ENCODE assay signal across 11 cellular contexts in the genomic region with DNA sequence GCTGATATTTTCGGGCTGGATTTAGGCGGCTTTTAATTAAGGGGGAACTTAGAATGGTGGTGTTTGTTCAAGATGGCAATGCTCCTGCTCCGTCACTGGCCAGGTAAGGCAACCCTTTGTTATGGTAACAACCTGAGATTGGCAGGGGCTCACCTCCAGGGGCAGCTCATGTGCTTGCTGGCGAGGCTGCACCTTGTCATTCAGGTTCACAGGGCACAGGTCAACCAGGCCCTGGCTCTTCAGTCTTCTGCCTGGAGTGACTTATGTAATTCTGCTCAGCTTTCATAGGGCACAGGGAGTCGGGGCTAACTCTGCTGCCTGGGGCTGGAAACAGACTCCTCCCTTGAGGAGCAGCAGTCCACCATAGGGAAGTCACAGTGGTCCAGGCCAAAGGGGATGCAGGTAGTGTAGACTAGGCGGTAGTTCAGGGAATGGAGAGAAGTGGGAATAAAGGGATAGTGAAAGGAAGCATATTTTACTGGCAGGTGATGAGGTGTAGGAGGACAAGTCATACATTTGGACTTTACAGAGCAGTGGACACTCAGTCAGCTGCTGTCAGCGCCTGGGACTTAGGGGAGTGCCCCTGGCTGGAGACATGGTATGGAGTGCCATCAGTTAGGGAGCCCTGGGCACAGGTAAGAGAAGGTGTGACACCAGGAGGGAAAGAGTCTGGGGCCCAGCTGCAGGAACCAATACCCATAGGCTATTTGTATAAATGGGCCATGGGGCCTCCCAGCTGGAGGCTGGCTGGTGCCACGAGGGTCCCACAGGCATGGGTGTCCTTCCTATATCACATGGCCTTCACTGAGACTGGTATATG. TPM values are rescaled to one million over a fixed set of nuclear protein-coding genes. Genes with fewer than 3 reads are reported as not detected.
DNase-seq lines count a peak whose midpoint lies in the region; ATAC-seq and TF ChIP-seq lines count a peak whose summit lies in the region.
"Had no signal": no experiment of that assay in that cellular context is flagged by ENCODE, and none has a peak within 500 bp of the region (broad histone marks: within the 10 kb centered on the region; RNA-seq: fewer than 3 reads in every experiment).

No MANE protein-coding gene starts in this region.

- TF ChIP-seq CTCF in OCI-LY3 (IDR thresholded peaks at IDR 0.05; ENCODE audit: low read depth, low read length): no peak
- no peak for TF ChIP-seq CTCF in uterus (IDR thresholded peaks at IDR 0.05)

- no peak overlapping the region for H3K18ac ChIP-seq in trophoblast cell (ENCODE audit: low read length)

- no peak overlapping the region for H4K12ac ChIP-seq in trophoblast cell (ENCODE audit: low read depth, low read length)

- H4K20me1 ChIP-seq in OCI-LY3 (ENCODE audit: insufficient read depth, low read length): peaks cover 23% of the 10 kb centered on the region

- ATAC-seq in effector memory CD8-positive, alpha-beta T cell (replicated peaks): no peak
- ATAC-seq in HG03354 (IDR thresholded peaks at IDR 0.05; ENCODE audit: poor library complexity, severe bottlenecking, unreplicated experiment): no peak

- H2AFZ ChIP-seq in OCI-LY3 (ENCODE audit: low read depth, low read length) (0 out of 2 replicates have a peak overlapping the region, but pooled peaks have one; percentile 14), trophoblast cell (ENCODE audit: insufficient read depth, low read length, poor library complexity) (no peak overlapping the region)

- H3K27ac Mint-ChIP-seq in T-helper 1 cell treated with Interleukin-12 subunit alpha and Interleukin-12 subunit beta and Interleukin-4 antibody, amounts not matched to agents 30 μg/mL and 1 μg/mL, for 36 hours: peak overlapping the region; percentile 95
- peak overlapping the region; percentile 95 to 96 for H3K27ac Mint-ChIP-seq in effector memory CD8-positive, alpha-beta T cell

- H3K36me3 ChIP-seq in OCI-LY3 (replicated peaks; ENCODE audit: low read depth, low read length): peaks cover 32% of the 10 kb centered on the region
- peaks cover 19 to 21% of the 10 kb centered on the region in 2 experiments for H3K36me3 ChIP-seq in trophoblast cell (ENCODE audit: control insufficient read depth in 1 of 2, insufficient read depth in 2 of 2, low read length in 2 of 2)
- no peaks in the 10 kb centered on the region for H3K36me3 ChIP-seq in uterus

- peak overlapping the region; percentile 75; the same call in 1 of the 2 replicates for H3K27ac ChIP-seq in OCI-LY3 (ENCODE audit: low read length)
- no peak overlapping the region for H3K27ac ChIP-seq in trophoblast cell (ENCODE audit: low read depth, low read length)
- H3K27ac ChIP-seq in uterus: no peak overlapping the region

- H4K91ac ChIP-seq in trophoblast cell (ENCODE audit: low read depth, low read length): no peak overlapping the region

- H3K14ac ChIP-seq in trophoblast cell (ENCODE audit: low read length): no peak overlapping the region

- WGBS in trophoblast cell (ENCODE audit: extremely low coverage, insufficient coverage, insufficient read length): no CpG with 5 or more reads among the region's 8 CpGs

- H3K4me3 ChIP-seq in OCI-LY3 (ENCODE audit: low read length) (peak overlapping the region; percentile 85), trophoblast cell (ENCODE audit: low read depth, low read length) (no peak overlapping the region), uterus (no peak overlapping the region)

- no peak overlapping the region for H3K23ac ChIP-seq in trophoblast cell (ENCODE audit: low read length)

- no peak overlapping the region for H2BK5ac ChIP-seq in trophoblast cell (ENCODE audit: low read depth, low read length, poor library complexity)

- H3K4ac ChIP-seq in trophoblast cell (ENCODE audit: low read depth, low read length): no peak overlapping the region

- H3K9ac ChIP-seq in OCI-LY3 (ENCODE audit: low read length): peak overlapping the region; percentile 97; the same call in 1 of the 2 replicates
- H3K9ac ChIP-seq in trophoblast cell (ENCODE audit: low read length): no peak overlapping the region

- H3K9me3 Mint-ChIP-seq in T-helper 1 cell treated with Interleukin-12 subunit alpha and Interleukin-12 subunit beta and Interleukin-4 antibody, amounts not matched to agents 30 μg/mL and 1 μg/mL, for 36 hours: no peaks in the 10 kb centered on the region
- no peaks in the 10 kb centered on the region for H3K9me3 Mint-ChIP-seq in effector memory CD8-positive, alpha-beta T cell

- H3K4me2 ChIP-seq in OCI-LY3 (ENCODE audit: low read length) (peak overlapping the region; percentile 87), trophoblast cell (ENCODE audit: low read length) (no peak overlapping the region)

- no peak overlapping the region for H2BK12ac ChIP-seq in trophoblast cell (ENCODE audit: low read length)

- no peak overlapping the region for H4K8ac ChIP-seq in trophoblast cell (ENCODE audit: low read depth, low read length)

- H2BK120ac ChIP-seq in trophoblast cell (ENCODE audit: insufficient read depth, low read length, poor library complexity): no peak overlapping the region

- peaks cover 16% of the 10 kb centered on the region for H3K4me1 ChIP-seq in OCI-LY3 (ENCODE audit: low read length)
- peaks cover 9 to 13% of the 10 kb centered on the region in 2 experiments for H3K4me1 ChIP-seq in trophoblast cell (ENCODE audit: control insufficient read depth in 1 of 2, insufficient read depth in 2 of 2, low read length in 2 of 2)
- no peaks in the 10 kb centered on the region for H3K4me1 ChIP-seq in uterus

- no peaks in the 10 kb centered on the region for H3K9me3 ChIP-seq in OCI-LY3 (ENCODE audit: insufficient read depth, low read length)
- peaks cover 6% of the 10 kb centered on the region for H3K9me3 ChIP-seq in trophoblast cell (ENCODE audit: insufficient read depth, low read depth, low read length)
- no peaks in the 10 kb centered on the region for H3K9me3 ChIP-seq in uterus

- peaks cover 22% of the 10 kb centered on the region for H3K36me3 Mint-ChIP-seq in T-helper 1 cell treated with Interleukin-12 subunit alpha and Interleukin-12 subunit beta and Interleukin-4 antibody, amounts not matched to agents 30 μg/mL and 1 μg/mL, for 36 hours (ENCODE audit: low read depth)
- peaks cover 35% of the 10 kb centered on the region for H3K36me3 Mint-ChIP-seq in effector memory CD8-positive, alpha-beta T cell (ENCODE audit: insufficient read depth)

- intact Hi-C loops in uterus (cut with DNase I; ENCODE audit: low total_unique reads): no loop called here

- H3K27me3 ChIP-seq in OCI-LY3 (ENCODE audit: low read depth, low read length) (no peaks in the 10 kb centered on the region), trophoblast cell (ENCODE audit: insufficient read depth, low read length) (no peaks in the 10 kb centered on the region), uterus (no peaks in the 10 kb centered on the region)

- peaks cover 18% of the 10 kb centered on the region for H3K4me1 Mint-ChIP-seq in T-helper 1 cell treated with Interleukin-12 subunit alpha and Interleukin-12 subunit beta and Interleukin-4 antibody, amounts not matched to agents 30 μg/mL and 1 μg/mL, for 36 hours (ENCODE audit: low read depth)
- peaks cover 19 to 28% of the 10 kb centered on the region in 2 donors for H3K4me1 Mint-ChIP-seq in effector memory CD8-positive, alpha-beta T cell (ENCODE audit: low read depth in 2 of 2)

- H2AK5ac ChIP-seq in trophoblast cell (ENCODE audit: low read length): no peak overlapping the region

- no peak for TF ChIP-seq POLR2A in uterus (IDR thresholded peaks at IDR 0.05)

- H3K27me3 Mint-ChIP-seq in T-helper 1 cell treated with Interleukin-12 subunit alpha and Interleukin-12 subunit beta and Interleukin-4 antibody, amounts not matched to agents 30 μg/mL and 1 μg/mL, for 36 hours (ENCODE audit: low read depth): no peaks in the 10 kb centered on the region
- H3K27me3 Mint-ChIP-seq in effector memory CD8-positive, alpha-beta T cell: no peaks in the 10 kb centered on the region

- peak overlapping the region; percentile 90 for H3K4me3 Mint-ChIP-seq in T-helper 1 cell treated with Interleukin-12 subunit alpha and Interleukin-12 subunit beta and Interleukin-4 antibody, amounts not matched to agents 30 μg/mL and 1 μg/mL, for 36 hours
- H3K4me3 Mint-ChIP-seq in effector memory CD8-positive, alpha-beta T cell: peak overlapping the region; percentile 94 to 97

- no peak for DNase-seq in T-helper 1 cell
- DNase-seq in effector memory CD8-positive, alpha-beta T cell: no peak
- peak; percentile 86 to 94 for DNase-seq in trophoblast cell
- no peak for DNase-seq in uterus
- DNase-seq in NCI-H187 treated with DMSO at 0.1 percent for 48 hours (lab: John Stamatoyannopoulos, UW): no peak
- DNase-seq: 8988T, KG1, NCI-H446 treated with DMSO at 0.1 percent for 48 hours had no signal

- peaks cover 13% of the 10 kb centered on the region for H3K79me1 ChIP-seq in trophoblast cell (ENCODE audit: low read length)

- H3K79me2 ChIP-seq in OCI-LY3 (ENCODE audit: low read length): peaks cover 26% of the 10 kb centered on the region
- peaks cover 9% of the 10 kb centered on the region for H3K79me2 ChIP-seq in trophoblast cell (ENCODE audit: control insufficient read depth, insufficient read depth, low read length, poor library complexity)

RNA-seq across cellular contexts. Expression of a gene that starts 1.3 kb away (rescaled TPM):
- 949 and 965 TPM in 2 replicates for polyA plus RNA-seq in trophoblast cell (2013)
- total RNA-seq in uterus: 100 to 1,000 TPM in 2 of 4 donors, 10 to 100 TPM in 2; 77.1 to 189 (median 124) TPM

RNA-seq across cellular contexts. Expression of a gene that starts 35.2 kb away (rescaled TPM):
- 13.0 and 13.3 TPM in 2 replicates for polyA plus RNA-seq in trophoblast cell (2013)
- total RNA-seq in uterus: 10 to 100 TPM in 3 of 4 donors, under 1 TPM in 1; under 0.01 to 63.3 (median 15.0) TPM

RNA-seq across cellular contexts. Expression of a gene that starts 54.0 kb away (rescaled TPM):
- 1.1 and 1.7 TPM in 2 replicates for polyA plus RNA-seq in trophoblast cell (2013)
- total RNA-seq in uterus: 1 to 10 TPM in 1 of 4 donors, under 1 TPM in 1, not detected in 2; 0.95 to 1.2 TPM

Comparison
In these comparisons a context has a peak if more than half of its experiments do, and no peak if none do; other contexts are left out.
1. DNase-seq: peak in trophoblast cell (2 of 2); none in T-helper 1 cell (0 of 5), effector memory CD8-positive, alpha-beta T cell (0 of 3), uterus (0 of 2) and NCI-H187 treated with DMSO at 0.1 percent for 48 hours (single experiment).